In the genomic region with DNA sequence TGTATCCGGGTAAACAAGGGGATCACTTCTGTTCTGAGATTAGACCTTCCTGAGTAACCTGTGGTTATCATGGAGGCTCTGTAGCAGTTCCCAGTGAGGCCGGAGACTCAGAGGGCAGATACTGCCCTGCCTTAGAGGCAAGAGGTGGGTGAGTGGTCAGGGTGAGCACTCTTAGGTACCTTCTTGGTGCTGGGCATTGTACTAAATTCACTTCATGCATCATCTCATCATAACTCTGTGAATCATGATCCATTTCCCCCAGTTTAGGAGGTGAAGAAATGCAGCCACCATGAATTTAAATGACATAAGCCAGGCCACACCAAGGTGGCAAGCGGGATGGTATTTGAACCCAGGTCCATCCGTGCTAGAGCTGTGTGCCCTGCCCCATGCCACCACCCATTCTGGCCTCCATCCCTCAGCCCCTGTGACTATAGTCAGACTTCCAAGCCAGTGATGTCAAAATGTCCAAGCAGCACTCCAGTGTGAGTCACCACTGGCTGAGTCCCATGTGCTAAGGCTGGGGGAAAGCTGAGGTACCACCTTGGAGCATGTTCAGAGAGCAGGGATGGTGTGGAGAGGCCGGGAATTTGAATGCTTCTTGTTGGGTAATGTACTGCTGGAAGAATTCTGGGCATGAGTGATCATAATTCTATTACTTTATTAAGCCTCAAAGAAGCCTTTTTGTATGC, we compare ENCODE assay signal across 19 cellular contexts.
"Had no signal": no experiment of that assay in that cellular context is flagged by ENCODE, and none has a peak within 500 bp of the region (broad histone marks: within the 10 kb centered on the region; RNA-seq: fewer than 3 reads in every experiment).

No MANE protein-coding gene starts in this region.

- H3K4me3 Mint-ChIP-seq: activated T-helper 1 cell treated with anti-CD3 and anti-CD28 coated beads, Interleukin-12 subunit alpha, Interleukin-12 subunit beta, Interleukin-2, Interleukin-4 antibody, amounts not matched to agents 30 ng/mL and 10 ng/mL and 1 ng/mL, durations not matched to agents 14 hours and 24 hours and 36 hours; central memory CD8-positive, alpha-beta T cell; dendritic cell treated with granulocyte-macrophage colony-stimulating factor and Interleukin-4, amounts not matched to agents 40 ng/mL and 50 ng/mL, for 4 days; effector memory CD8-positive, alpha-beta T cell; immature natural killer cell; naive thymus-derived CD4-positive, alpha-beta T cell; T-helper 1 cell treated with Interleukin-12 subunit alpha and Interleukin-12 subunit beta and Interleukin-4 antibody, amounts not matched to agents 30 μg/mL and 1 μg/mL, for 36 hours; WTC11 had no signal

- H3K4me3 ChIP-seq: body of pancreas, sigmoid colon, stomach had no signal

- H3K27me3 Mint-ChIP-seq: central memory CD8-positive, alpha-beta T cell; dendritic cell treated with granulocyte-macrophage colony-stimulating factor and Interleukin-4, amounts not matched to agents 40 ng/mL and 50 ng/mL, for 4 days had no signal

- H3K4me1 Mint-ChIP-seq: central memory CD8-positive, alpha-beta T cell had no signal

- H3K36me3 ChIP-seq: neutrophil, sigmoid colon, stomach had no signal

- FAIRE-seq: urothelium cell line had no signal

- ATAC-seq: body of pancreas; effector memory CD8-positive, alpha-beta T cell; left cardiac atrium; naive thymus-derived CD4-positive, alpha-beta T cell; WTC11 had no signal

- H3K27me3 ChIP-seq: body of pancreas, neutrophil, sigmoid colon, stomach had no signal

- H3K9me3 Mint-ChIP-seq: activated T-helper 1 cell treated with anti-CD3 and anti-CD28 coated beads, Interleukin-12 subunit alpha, Interleukin-12 subunit beta, Interleukin-2, Interleukin-4 antibody, amounts not matched to agents 30 ng/mL and 10 ng/mL and 1 ng/mL, durations not matched to agents 14 hours and 24 hours and 36 hours; central memory CD8-positive, alpha-beta T cell; dendritic cell treated with granulocyte-macrophage colony-stimulating factor and Interleukin-4, amounts not matched to agents 40 ng/mL and 50 ng/mL, for 4 days; T-helper 1 cell treated with Interleukin-12 subunit alpha and Interleukin-12 subunit beta and Interleukin-4 antibody, amounts not matched to agents 30 μg/mL and 1 μg/mL, for 36 hours; WTC11 had no signal

- H3K27ac Mint-ChIP-seq: activated T-helper 1 cell treated with anti-CD3 and anti-CD28 coated beads, Interleukin-12 subunit alpha, Interleukin-12 subunit beta, Interleukin-2, Interleukin-4 antibody, amounts not matched to agents 30 ng/mL and 10 ng/mL and 1 ng/mL, durations not matched to agents 14 hours and 24 hours and 36 hours; dendritic cell treated with granulocyte-macrophage colony-stimulating factor and Interleukin-4, amounts not matched to agents 40 ng/mL and 50 ng/mL, for 4 days; effector memory CD8-positive, alpha-beta T cell; immature natural killer cell; naive thymus-derived CD4-positive, alpha-beta T cell; progenitor cell of endocrine pancreas; T-helper 1 cell treated with Interleukin-12 subunit alpha and Interleukin-12 subunit beta and Interleukin-4 antibody, amounts not matched to agents 30 μg/mL and 1 μg/mL, for 36 hours; WTC11 had no signal

- H3K36me3 Mint-ChIP-seq: immature natural killer cell; naive thymus-derived CD4-positive, alpha-beta T cell; WTC11 had no signal

- DNase-seq: activated CD4-positive, alpha-beta T cell treated with anti-CD3 and anti-CD28 coated beads for 48 hours; activated naive CD4-positive, alpha-beta T cell treated with Interleukin-2 at 50 U/mL for 16 hours; body of pancreas; effector memory CD8-positive, alpha-beta T cell; immature natural killer cell; left cardiac atrium; naive thymus-derived CD4-positive, alpha-beta T cell; sigmoid colon; stimulated activated CD4-positive, alpha-beta T cell treated with anti-CD3 and anti-CD28 coated beads, Interleukin-15, amount 100 ng/mL, for 24 hours; stimulated activated CD4-positive, alpha-beta T cell treated with anti-CD3 and anti-CD28 coated beads, Interleukin-4, amount 100 ng/mL, for 4 hours; stomach had no signal
